In the genomic region with DNA sequence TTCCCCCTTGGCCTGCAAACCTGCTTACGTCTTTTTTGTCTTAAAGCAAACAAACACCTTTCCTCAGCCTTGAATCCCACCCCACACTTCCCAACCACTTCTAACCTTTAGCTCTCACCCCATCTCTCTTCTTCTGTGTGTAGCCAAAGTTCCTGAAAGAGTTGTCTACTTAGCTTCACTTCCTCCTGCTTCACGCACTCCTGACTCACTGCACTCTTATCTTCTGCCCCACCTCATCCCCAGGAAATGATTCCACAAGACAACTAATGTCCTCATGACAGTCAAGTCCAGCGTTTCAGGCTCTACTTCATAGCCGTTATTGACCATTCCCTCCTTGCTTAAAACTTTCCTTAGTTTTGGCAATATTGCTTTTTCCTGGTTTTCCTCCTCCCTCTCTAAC, we compare ENCODE assay signal across 1 cellular context.
TF ChIP-seq lines count a peak whose summit lies in the region.

No MANE protein-coding gene starts in this region.

TF ChIP-seq in K562, 482 proteins besides CTCF, POLR2A, EP300 and RAD21 (continues in another document):
- TF ChIP-seq CBFA2T2 (conservative IDR thresholded peaks at IDR 0.05) (no peak), ZEB2 (IDR thresholded peaks at IDR 0.05) (peak; percentile 72; the same call in 1 of the 2 replicates), ARID2 (IDR thresholded peaks at IDR 0.05) (0 out of 2 replicates have a peak, but pooled peaks have one; percentile 24), GATA2 (CRISPR knock-in tag; IDR thresholded peaks at IDR 0.05) (0 out of 2 replicates have a peak, but pooled peaks have one; percentile 28), HMG20A (CRISPR knock-in tag; conservative IDR thresholded peaks at IDR 0.05) (no peak), ZSCAN32 (CRISPR knock-in tag; IDR thresholded peaks at IDR 0.05) (no peak), NR2C2 (CRISPR knock-in tag; IDR thresholded peaks at IDR 0.05) (no peak), NR2C2 (tag; IDR thresholded peaks at IDR 0.05) (peak; percentile 70), CEBPB (tag; IDR thresholded peaks at IDR 0.05) (no peak), MBD2 (IDR thresholded peaks at IDR 0.05; ENCODE audit: borderline replicate concordance, low read depth) (no peak), KDM2B (CRISPR knock-in tag; IDR thresholded peaks at IDR 0.05) (no peak), GABPA (tag; conservative IDR thresholded peaks at IDR 0.05; ENCODE audit: low read depth) (peak; percentile 49; the same call in 1 of the 2 replicates), JUND (IDR thresholded peaks at IDR 0.05; ENCODE audit: borderline replicate concordance, low read depth, low read length) (peak; percentile 87; the same call in 1 of the 2 replicates), JUND (tag; IDR thresholded peaks at IDR 0.05; ENCODE audit: borderline replicate concordance, low read depth, low read length) (peak; percentile 82; the same call in 1 of the 3 replicates), ZNF584 (CRISPR knock-in tag; IDR thresholded peaks at IDR 0.05; ENCODE audit: low read depth) (peak; percentile 53; the same call in 1 of the 2 replicates), TEAD4 (IDR thresholded peaks at IDR 0.05; ENCODE audit: low read length) (peak; percentile 21; the same call in 1 of the 2 replicates), TEAD4 (CRISPR knock-in tag; IDR thresholded peaks at IDR 0.05; ENCODE audit: borderline replicate concordance) (no peak), NFE2 (IDR thresholded peaks at IDR 0.05; ENCODE audit: low read depth) (peak; percentile 56), ZNF695 (CRISPR knock-in tag; IDR thresholded peaks at IDR 0.05) (no peak), SMARCE1 (IDR thresholded peaks at IDR 0.05) (peak; percentile 90), RFX5 (IDR thresholded peaks at IDR 0.05; ENCODE audit: low read depth, low read length) (no peak), ZNF263 (CRISPR knock-in tag; IDR thresholded peaks at IDR 0.05; ENCODE audit: borderline replicate concordance) (no peak), NFYB (IDR thresholded peaks at IDR 0.05; ENCODE audit: extremely low read depth, insufficient read length) (no peak), PHF8 (IDR thresholded peaks at IDR 0.05; ENCODE audit: borderline replicate concordance, low read length) (no peak), FOSL1 (tag; conservative IDR thresholded peaks at IDR 0.05) (peak; percentile 89), MCM3 (IDR thresholded peaks at IDR 0.05) (no peak), JUN (IDR thresholded peaks at IDR 0.05; ENCODE audit: borderline replicate concordance, low read depth, low read length) (peak; percentile 78; the same call in 1 of the 2 replicates), JUN (CRISPR knock-in tag; IDR thresholded peaks at IDR 0.05; ENCODE audit: borderline replicate concordance) (no peak), ZNF253 (CRISPR knock-in tag; conservative IDR thresholded peaks at IDR 0.05) (no peak), HDGF (IDR thresholded peaks at IDR 0.05) (0 out of 2 replicates have a peak, but pooled peaks have one; percentile 39), SREBF1 (IDR thresholded peaks at IDR 0.05; ENCODE audit: borderline replicate concordance, low read depth, low read length) (no peak), ZC3H8 (IDR thresholded peaks at IDR 0.05) (no peak), ETV6 (IDR thresholded peaks at IDR 0.05; ENCODE audit: borderline replicate concordance in 1 of 2, low read depth in 2 of 2, low read length in 1 of 2) (no peak), ETV6 (CRISPR knock-in tag; IDR thresholded peaks at IDR 0.05; ENCODE audit: borderline replicate concordance) (no peak), FOXK1 (CRISPR knock-in tag; IDR thresholded peaks at IDR 0.05; ENCODE audit: borderline replicate concordance) (no peak), ZBED1 (IDR thresholded peaks at IDR 0.05) (no peak), MEIS2 (IDR thresholded peaks at IDR 0.05; ENCODE audit: partially characterized antibody) (peak; percentile 33), HCFC1 (IDR thresholded peaks at IDR 0.05; ENCODE audit: low read depth, low read length) (no peak), GATAD2A (IDR thresholded peaks at IDR 0.05) (peak; percentile 35; the same call in 1 of the 2 replicates), L3MBTL2 (IDR thresholded peaks at IDR 0.05) (peak; percentile 30; the same call in 1 of the 2 replicates), ZNF212 (CRISPR knock-in tag; IDR thresholded peaks at IDR 0.05) (no peak), EHMT2 (IDR thresholded peaks at IDR 0.05) (peak; percentile 75), CHD2 (IDR thresholded peaks at IDR 0.05; ENCODE audit: low read depth, low read length) (no peak), BHLHE40 (IDR thresholded peaks at IDR 0.05; ENCODE audit: low read length) (no peak), ZNF311 (CRISPR knock-in tag; IDR thresholded peaks at IDR 0.05) (0 out of 2 replicates have a peak, but pooled peaks have one; percentile 11), ZNF184 (CRISPR knock-in tag; IDR thresholded peaks at IDR 0.05) (no peak), CTBP1 (IDR thresholded peaks at IDR 0.05; ENCODE audit: borderline replicate concordance) (peak; percentile 49; the same call in 1 of the 2 replicates), ZNF77 (CRISPR knock-in tag; IDR thresholded peaks at IDR 0.05) (no peak), SNIP1 (IDR thresholded peaks at IDR 0.05; ENCODE audit: low read depth) (no peak), ARNT (IDR thresholded peaks at IDR 0.05) (peak in 1 of 2 experiments; percentile 36; a peak in 1 of 4 replicates), CREM (IDR thresholded peaks at IDR 0.05; ENCODE audit: low read depth) (peak; percentile 66), ZBTB17 (CRISPR knock-in tag; IDR thresholded peaks at IDR 0.05) (no peak), TAF15 (IDR thresholded peaks at IDR 0.05; ENCODE audit: low read depth, low read length) (no peak), POLR2B (IDR thresholded peaks at IDR 0.05; ENCODE audit: low read depth, partially characterized antibody) (peak; percentile 28), ZNF589 (CRISPR knock-in tag; IDR thresholded peaks at IDR 0.05; ENCODE audit: low read depth) (peak; percentile 67; the same call in 1 of the 2 replicates), HEY1 (CRISPR knock-in tag; IDR thresholded peaks at IDR 0.05; ENCODE audit: borderline replicate concordance) (no peak), ARID1B (IDR thresholded peaks at IDR 0.05) (peak; percentile 90), SREBF2 (CRISPR knock-in tag; IDR thresholded peaks at IDR 0.05) (no peak), CEBPG (CRISPR knock-in tag; IDR thresholded peaks at IDR 0.05) (no peak), CEBPG (tag; conservative IDR thresholded peaks at IDR 0.05 in 1 of 2, IDR thresholded peaks at IDR 0.05 in 1 of 2) (no peak), ZNF217 (CRISPR knock-in tag; IDR thresholded peaks at IDR 0.05) (no peak), ZNF140 (CRISPR knock-in tag; IDR thresholded peaks at IDR 0.05) (no peak), KHSRP (IDR thresholded peaks at IDR 0.05) (no peak), SMARCB1 (IDR thresholded peaks at IDR 0.05; ENCODE audit: insufficient read length, low read depth) (no peak), ZC3H4 (CRISPR knock-in tag; IDR thresholded peaks at IDR 0.05; ENCODE audit: borderline replicate concordance) (no peak), TRIM24 (IDR thresholded peaks at IDR 0.05) (peak; percentile 35 to 63; a peak in 1 of 4 replicates), BRCA1 (IDR thresholded peaks at IDR 0.05) (no peak), BRCA1 (CRISPR knock-in tag; IDR thresholded peaks at IDR 0.05) (no peak), ERF (CRISPR knock-in tag; IDR thresholded peaks at IDR 0.05) (no peak), SRSF7 (optimal IDR thresholded peaks at IDR 0.05; ENCODE audit: low read depth, low read length) (no peak), ZNF586 (CRISPR knock-in tag; conservative IDR thresholded peaks at IDR 0.05) (no peak), DPF2 (IDR thresholded peaks at IDR 0.05) (peak; percentile 94)
- TF ChIP-seq, protein P1, sequence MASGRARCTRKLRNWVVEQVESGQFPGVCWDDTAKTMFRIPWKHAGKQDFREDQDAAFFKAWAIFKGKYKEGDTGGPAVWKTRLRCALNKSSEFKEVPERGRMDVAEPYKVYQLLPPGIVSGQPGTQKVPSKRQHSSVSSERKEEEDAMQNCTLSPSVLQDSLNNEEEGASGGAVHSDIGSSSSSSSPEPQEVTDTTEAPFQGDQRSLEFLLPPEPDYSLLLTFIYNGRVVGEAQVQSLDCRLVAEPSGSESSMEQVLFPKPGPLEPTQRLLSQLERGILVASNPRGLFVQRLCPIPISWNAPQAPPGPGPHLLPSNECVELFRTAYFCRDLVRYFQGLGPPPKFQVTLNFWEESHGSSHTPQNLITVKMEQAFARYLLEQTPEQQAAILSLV (tag; IDR thresholded peaks at IDR 0.05) = no peak
- TF ChIP-seq, protein P2, sequence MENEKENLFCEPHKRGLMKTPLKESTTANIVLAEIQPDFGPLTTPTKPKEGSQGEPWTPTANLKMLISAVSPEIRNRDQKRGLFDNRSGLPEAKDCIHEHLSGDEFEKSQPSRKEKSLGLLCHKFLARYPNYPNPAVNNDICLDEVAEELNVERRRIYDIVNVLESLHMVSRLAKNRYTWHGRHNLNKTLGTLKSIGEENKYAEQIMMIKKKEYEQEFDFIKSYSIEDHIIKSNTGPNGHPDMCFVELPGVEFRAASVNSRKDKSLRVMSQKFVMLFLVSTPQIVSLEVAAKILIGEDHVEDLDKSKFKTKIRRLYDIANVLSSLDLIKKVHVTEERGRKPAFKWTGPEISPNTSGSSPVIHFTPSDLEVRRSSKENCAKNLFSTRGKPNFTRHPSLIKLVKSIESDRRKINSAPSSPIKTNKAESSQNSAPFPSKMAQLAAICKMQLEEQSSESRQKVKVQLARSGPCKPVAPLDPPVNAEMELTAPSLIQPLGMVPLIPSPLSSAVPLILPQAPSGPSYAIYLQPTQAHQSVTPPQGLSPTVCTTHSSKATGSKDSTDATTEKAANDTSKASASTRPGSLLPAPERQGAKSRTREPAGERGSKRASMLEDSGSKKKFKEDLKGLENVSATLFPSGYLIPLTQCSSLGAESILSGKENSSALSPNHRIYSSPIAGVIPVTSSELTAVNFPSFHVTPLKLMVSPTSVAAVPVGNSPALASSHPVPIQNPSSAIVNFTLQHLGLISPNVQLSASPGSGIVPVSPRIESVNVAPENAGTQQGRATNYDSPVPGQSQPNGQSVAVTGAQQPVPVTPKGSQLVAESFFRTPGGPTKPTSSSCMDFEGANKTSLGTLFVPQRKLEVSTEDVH (IDR thresholded peaks at IDR 0.05; ENCODE audit: low read depth, partially characterized antibody) = peak; percentile 31
- TF ChIP-seq, protein P3, sequence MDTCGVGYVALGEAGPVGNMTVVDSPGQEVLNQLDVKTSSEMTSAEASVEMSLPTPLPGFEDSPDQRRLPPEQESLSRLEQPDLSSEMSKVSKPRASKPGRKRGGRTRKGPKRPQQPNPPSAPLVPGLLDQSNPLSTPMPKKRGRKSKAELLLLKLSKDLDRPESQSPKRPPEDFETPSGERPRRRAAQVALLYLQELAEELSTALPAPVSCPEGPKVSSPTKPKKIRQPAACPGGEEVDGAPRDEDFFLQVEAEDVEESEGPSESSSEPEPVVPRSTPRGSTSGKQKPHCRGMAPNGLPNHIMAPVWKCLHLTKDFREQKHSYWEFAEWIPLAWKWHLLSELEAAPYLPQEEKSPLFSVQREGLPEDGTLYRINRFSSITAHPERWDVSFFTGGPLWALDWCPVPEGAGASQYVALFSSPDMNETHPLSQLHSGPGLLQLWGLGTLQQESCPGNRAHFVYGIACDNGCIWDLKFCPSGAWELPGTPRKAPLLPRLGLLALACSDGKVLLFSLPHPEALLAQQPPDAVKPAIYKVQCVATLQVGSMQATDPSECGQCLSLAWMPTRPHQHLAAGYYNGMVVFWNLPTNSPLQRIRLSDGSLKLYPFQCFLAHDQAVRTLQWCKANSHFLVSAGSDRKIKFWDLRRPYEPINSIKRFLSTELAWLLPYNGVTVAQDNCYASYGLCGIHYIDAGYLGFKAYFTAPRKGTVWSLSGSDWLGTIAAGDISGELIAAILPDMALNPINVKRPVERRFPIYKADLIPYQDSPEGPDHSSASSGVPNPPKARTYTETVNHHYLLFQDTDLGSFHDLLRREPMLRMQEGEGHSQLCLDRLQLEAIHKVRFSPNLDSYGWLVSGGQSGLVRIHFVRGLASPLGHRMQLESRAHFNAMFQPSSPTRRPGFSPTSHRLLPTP (IDR thresholded peaks at IDR 0.05; ENCODE audit: borderline replicate concordance, extremely low read depth, insufficient read length) = no peak
- TF ChIP-seq, protein P4, sequence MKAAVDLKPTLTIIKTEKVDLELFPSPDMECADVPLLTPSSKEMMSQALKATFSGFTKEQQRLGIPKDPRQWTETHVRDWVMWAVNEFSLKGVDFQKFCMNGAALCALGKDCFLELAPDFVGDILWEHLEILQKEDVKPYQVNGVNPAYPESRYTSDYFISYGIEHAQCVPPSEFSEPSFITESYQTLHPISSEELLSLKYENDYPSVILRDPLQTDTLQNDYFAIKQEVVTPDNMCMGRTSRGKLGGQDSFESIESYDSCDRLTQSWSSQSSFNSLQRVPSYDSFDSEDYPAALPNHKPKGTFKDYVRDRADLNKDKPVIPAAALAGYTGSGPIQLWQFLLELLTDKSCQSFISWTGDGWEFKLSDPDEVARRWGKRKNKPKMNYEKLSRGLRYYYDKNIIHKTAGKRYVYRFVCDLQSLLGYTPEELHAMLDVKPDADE (conservative IDR thresholded peaks at IDR 0.05; ENCODE audit: control insufficient read depth, low read depth, low read length) = no peak
- TF ChIP-seq, protein P5, sequence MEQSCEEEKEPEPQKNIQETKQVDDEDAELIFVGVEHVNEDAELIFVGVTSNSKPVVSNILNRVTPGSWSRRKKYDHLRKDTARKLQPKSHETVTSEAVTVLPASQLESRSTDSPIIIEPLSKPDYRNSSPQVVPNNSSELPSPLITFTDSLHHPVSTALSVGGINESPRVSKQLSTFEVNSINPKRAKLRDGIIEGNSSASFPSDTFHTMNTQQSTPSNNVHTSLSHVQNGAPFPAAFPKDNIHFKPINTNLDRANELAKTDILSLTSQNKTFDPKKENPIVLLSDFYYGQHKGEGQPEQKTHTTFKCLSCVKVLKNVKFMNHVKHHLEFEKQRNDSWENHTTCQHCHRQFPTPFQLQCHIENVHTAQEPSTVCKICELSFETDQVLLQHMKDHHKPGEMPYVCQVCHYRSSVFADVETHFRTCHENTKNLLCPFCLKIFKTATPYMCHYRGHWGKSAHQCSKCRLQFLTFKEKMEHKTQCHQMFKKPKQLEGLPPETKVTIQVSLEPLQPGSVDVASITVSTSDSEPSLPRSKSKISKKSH (CRISPR knock-in tag; IDR thresholded peaks at IDR 0.05) = no peak
- TF ChIP-seq, protein P6, sequence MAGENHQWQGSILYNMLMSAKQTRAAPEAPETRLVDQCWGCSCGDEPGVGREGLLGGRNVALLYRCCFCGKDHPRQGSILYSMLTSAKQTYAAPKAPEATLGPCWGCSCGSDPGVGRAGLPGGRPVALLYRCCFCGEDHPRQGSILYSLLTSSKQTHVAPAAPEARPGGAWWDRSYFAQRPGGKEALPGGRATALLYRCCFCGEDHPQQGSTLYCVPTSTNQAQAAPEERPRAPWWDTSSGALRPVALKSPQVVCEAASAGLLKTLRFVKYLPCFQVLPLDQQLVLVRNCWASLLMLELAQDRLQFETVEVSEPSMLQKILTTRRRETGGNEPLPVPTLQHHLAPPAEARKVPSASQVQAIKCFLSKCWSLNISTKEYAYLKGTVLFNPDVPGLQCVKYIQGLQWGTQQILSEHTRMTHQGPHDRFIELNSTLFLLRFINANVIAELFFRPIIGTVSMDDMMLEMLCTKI (IDR thresholded peaks at IDR 0.05; ENCODE audit: partially characterized antibody) = no peak
